In the genomic region with DNA sequence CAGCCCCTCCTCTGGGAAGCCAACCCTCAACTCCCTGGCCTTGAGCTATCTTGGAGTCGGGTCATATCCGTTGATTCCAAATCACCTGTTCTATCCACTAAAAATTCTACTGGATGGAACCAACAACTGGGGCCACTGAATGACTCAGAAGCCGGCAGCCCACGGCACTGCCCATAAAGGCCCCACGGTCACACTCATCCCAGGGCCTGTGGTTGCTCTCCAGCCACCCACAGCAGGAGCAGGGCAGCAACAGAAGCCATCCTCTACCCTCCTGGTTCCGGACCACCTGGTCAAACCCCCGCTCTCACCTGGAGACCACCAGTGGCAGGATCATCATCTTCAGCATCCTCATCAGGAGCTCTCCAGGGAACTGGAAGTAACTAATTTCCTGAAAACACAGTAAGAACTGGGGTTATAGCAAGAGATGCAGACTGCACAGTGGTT, we compare ENCODE assay signal across 24 cellular contexts. TPM values are rescaled to one million over a fixed set of nuclear protein-coding genes. Genes with fewer than 3 reads are reported as not detected.
"Had no signal": no experiment of that assay in that cellular context is flagged by ENCODE, and none has a peak within 500 bp of the region (broad histone marks: within the 10 kb centered on the region; RNA-seq: fewer than 3 reads in every experiment).

No MANE protein-coding gene starts in this region.

- H3K9me3 ChIP-seq: adrenal gland, pancreas, suprapubic skin, uterus had no signal

- H3K4me3 ChIP-seq: adrenal gland, breast epithelium, left lung, pancreas, suprapubic skin, transverse colon, uterus had no signal

- H3K27ac ChIP-seq: adrenal gland, breast epithelium, foreskin keratinocyte, pancreas, suprapubic skin, uterus, VCaP had no signal

- H3K4me1 Mint-ChIP-seq: naive B cell had no signal

- H3K4me1 ChIP-seq: adrenal gland, breast epithelium, foreskin keratinocyte, pancreas, suprapubic skin had no signal

- FAIRE-seq: astrocyte, kidney, pancreas had no signal

- H3K27ac Mint-ChIP-seq: activated naive CD4-positive, alpha-beta T cell treated with anti-CD3 and anti-CD28 coated beads, Interleukin-2, amount 50 U/mL, for 72 hours; activated T-cell treated with anti-CD3 and anti-CD28 coated beads, Interleukin-2, amount 50 U/mL, for 72 hours; T-helper 1 cell treated with Interleukin-12 subunit alpha and Interleukin-12 subunit beta and Interleukin-4 antibody, amounts not matched to agents 30 μg/mL and 1 μg/mL, for 36 hours had no signal

- H3K27me3 ChIP-seq: adrenal gland, breast epithelium, left lung, pancreas, suprapubic skin, transverse colon, uterus had no signal

- ATAC-seq: activated naive CD4-positive, alpha-beta T cell treated with anti-CD3 and anti-CD28 coated beads, Interleukin-2, amount 50 U/mL, for 72 hours; activated T-cell treated with anti-CD3 and anti-CD28 coated beads, Interleukin-2, amount 50 U/mL, for 72 hours; foreskin keratinocyte; left lung; stimulated activated naive CD8-positive, alpha-beta T cell treated with anti-CD3 and anti-CD28 coated beads, Interleukin-15, Interleukin-2, amounts not matched to agents 100 U/mL and 50 U/mL, for 24 hours had no signal

- H3K36me3 ChIP-seq: adrenal gland, breast epithelium, left lung, pancreas, suprapubic skin, transverse colon, uterus had no signal

- H3K4me3 Mint-ChIP-seq: activated T-cell treated with anti-CD3 and anti-CD28 coated beads, Interleukin-2, amount 50 U/mL, for 72 hours; T-helper 1 cell treated with Interleukin-12 subunit alpha and Interleukin-12 subunit beta and Interleukin-4 antibody, amounts not matched to agents 30 μg/mL and 1 μg/mL, for 36 hours had no signal

- DNase-seq: activated CD4-positive, alpha-beta T cell treated with anti-CD3 and anti-CD28 coated beads for 1 hour; activated CD4-positive, alpha-beta T cell treated with anti-CD3 and anti-CD28 coated beads, Interleukin-2, amount 50 U/mL, for 4 hours; activated gamma-delta T cell treated with Interleukin-2 at 50 U/mL for 16 hours; activated T-cell treated with anti-CD3 and anti-CD28 coated beads, Interleukin-2, amount 50 U/mL, for 72 hours; effector CD8-positive, alpha-beta T cell; foreskin keratinocyte; hypothalamus; kidney; left lung; naive B cell; stimulated activated CD4-positive, alpha-beta T cell treated with anti-CD3 and anti-CD28 coated beads, Interleukin-2, amount 100 ng/mL, for 24 hours; stimulated activated naive CD8-positive, alpha-beta T cell treated with anti-CD3 and anti-CD28 coated beads, Interleukin-15, Interleukin-2, amounts not matched to agents 100 U/mL and 50 U/mL, for 24 hours; transverse colon had no signal

RNA-seq across cellular contexts. Expression of gene SLC1A7, which starts 8.4 kb away (rescaled TPM):
- total RNA-seq: activated CD8-positive, alpha-beta memory T cell treated with anti-CD3 and anti-CD28 coated beads for 36 hours; activated naive CD4-positive, alpha-beta T cell treated with anti-CD3 and anti-CD28 coated beads, Interleukin-2, amount 50 U/mL, for 72 hours; activated T-cell treated with anti-CD3 and anti-CD28 coated beads, Interleukin-2, amount 50 U/mL, for 72 hours; astrocyte; foreskin keratinocyte; kidney; lung microvascular endothelial cell; pancreas; suprapubic skin had no signal
- polyA plus RNA-seq: foreskin keratinocyte had no signal
